In genomic region chr7:102178410-102178809, GRCh38 we compare ENCODE assay signal across 22 cellular contexts.
"Had no signal": no experiment of that assay in that cellular context is flagged by ENCODE, and none has a peak within 500 bp of the region (broad histone marks: within the 10 kb centered on the region; RNA-seq: fewer than 3 reads in every experiment).

No MANE protein-coding gene starts in this region.

- DNase-seq: Karpas-422, KG1, MG63, NCI-H1092, NCI-H1105 treated with DMSO at 0.1 percent for 48 hours, NCI-H1417 treated with DMSO at 0.1 percent for 48 hours, NCI-H146, NCI-H1694 treated with DMSO at 0.1 percent for 48 hours, NCI-H2029, NCI-H2081 treated with DMSO at 0.1 percent for 48 hours, NCI-H2171, NCI-H226, NCI-H446, NCI-H510A, NCI-H524 treated with DMSO at 0.1 percent for 48 hours, NCI-H69, NCI-H774, RPMI8226, SHP77, SK-N-SH, SW 1271 had no signal

- H3K4me3 ChIP-seq: MG63 had no signal

- H3K36me3 ChIP-seq: MG63 had no signal

- H3K9me3 ChIP-seq: MG63, SK-N-SH had no signal

- FAIRE-seq: RCC 7860 had no signal

- H3K27me3 ChIP-seq: MG63 had no signal
